ENCODE assay signal across 9 cellular contexts in the genomic region with DNA sequence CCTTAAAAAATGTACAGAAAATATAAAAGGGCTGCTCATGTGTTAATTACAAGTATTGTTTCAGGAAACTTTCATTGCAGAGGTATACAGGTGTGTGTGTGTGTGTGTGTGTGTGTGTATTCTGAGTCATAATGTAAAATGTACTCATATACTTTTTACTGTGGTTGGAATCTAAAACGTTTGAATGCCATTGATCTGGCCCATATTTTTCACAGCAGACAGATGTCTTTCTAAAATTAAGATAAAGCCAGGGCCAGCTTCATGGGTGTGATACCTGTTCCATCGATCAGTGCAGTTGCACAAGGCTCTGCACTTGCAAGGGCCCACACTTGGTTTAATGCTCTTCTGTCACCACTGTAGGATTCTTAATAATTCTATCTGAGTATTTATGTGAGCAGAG.
DNase-seq lines count a peak whose midpoint lies in the region; ATAC-seq, FAIRE-seq and TF ChIP-seq lines count a peak whose summit lies in the region.
"Had no signal": no experiment of that assay in that cellular context is flagged by ENCODE, and none has a peak within 500 bp of the region (broad histone marks: within the 10 kb centered on the region; RNA-seq: fewer than 3 reads in every experiment).

No MANE protein-coding gene starts in this region.

- H3K27me3 ChIP-seq in pancreas: no peaks in the 10 kb centered on the region

- H3K27ac Mint-ChIP-seq in activated T-helper 1 cell treated with anti-CD3 and anti-CD28 coated beads, Interleukin-12 subunit alpha, Interleukin-12 subunit beta, Interleukin-2, Interleukin-4 antibody, amounts not matched to agents 30 ng/mL and 10 ng/mL and 1 ng/mL, durations not matched to agents 14 hours and 24 hours and 36 hours: peak overlapping the region; percentile 81

- peaks cover 30% of the 10 kb centered on the region for H3K4me1 Mint-ChIP-seq in activated T-helper 1 cell treated with anti-CD3 and anti-CD28 coated beads, Interleukin-12 subunit alpha, Interleukin-12 subunit beta, Interleukin-2, Interleukin-4 antibody, amounts not matched to agents 30 ng/mL and 10 ng/mL and 1 ng/mL, durations not matched to agents 14 hours and 24 hours and 36 hours (ENCODE audit: low read depth)

- intact Hi-C loops in activated T-helper 1 cell treated with anti-CD3 and anti-CD28 coated beads, Interleukin-12 subunit alpha, Interleukin-12 subunit beta, Interleukin-2, Interleukin-4 antibody, amounts not matched to agents 30 ng/mL and 10 ng/mL and 1 ng/mL, durations not matched to agents 14 hours and 24 hours and 36 hours (cut with micrococcal nuclease): loop anchor here (1.0 to 5.0 kb wide), 6 partner anchors 19 to 62 kb away; no protein-coding TSS in a partner anchor
- intact Hi-C loops in pancreas (cut with DNase I): no loop called here

- H3K9me3 ChIP-seq in pancreas: no peaks in the 10 kb centered on the region

- TF ChIP-seq CTCF in pancreas (IDR thresholded peaks at IDR 0.05): no peak

- ATAC-seq in HG02885 (IDR thresholded peaks at IDR 0.05; ENCODE audit: poor library complexity, unreplicated experiment) (peak; percentile 38), GM18520 (IDR thresholded peaks at IDR 0.05; ENCODE audit: unreplicated experiment) (no peak), pancreas (no peak)

- no peaks in the 10 kb centered on the region for H3K36me3 ChIP-seq in pancreas

- peak; percentile 52 for DNase-seq in DMS53 (lab: John Stamatoyannopoulos, UW)
- no peak for DNase-seq in DMS53 treated with DMSO at 0.1 percent for 48 hours (lab: John Stamatoyannopoulos, UW; ENCODE audit: unreplicated experiment)
- no peak for DNase-seq in activated T-helper 1 cell treated with anti-CD3 and anti-CD28 coated beads, Interleukin-12 subunit alpha, Interleukin-12 subunit beta, Interleukin-2, Interleukin-4 antibody, amounts not matched to agents 30 ng/mL and 10 ng/mL and 1 ng/mL, durations not matched to agents 14 hours and 24 hours and 36 hours (ENCODE audit: low spot score)
- peak; percentile 12 for DNase-seq in renal cortical epithelial cell (ENCODE audit: low read depth)
- DNase-seq in NCI-H526 (lab: John Stamatoyannopoulos, UW): no peak
- DNase-seq in pancreas: no peak
- DNase-seq: 8988T had no signal

- no peak for FAIRE-seq in pancreas (lab: Jason Lieb, UNC)

- H3K27ac ChIP-seq in pancreas: no peak overlapping the region

- WGBS in pancreas, 2 donors: 33 to 42% methylated on average over 2 of the region's 2 CpGs

- peaks cover 2% of the 10 kb centered on the region for H3K36me3 Mint-ChIP-seq in activated T-helper 1 cell treated with anti-CD3 and anti-CD28 coated beads, Interleukin-12 subunit alpha, Interleukin-12 subunit beta, Interleukin-2, Interleukin-4 antibody, amounts not matched to agents 30 ng/mL and 10 ng/mL and 1 ng/mL, durations not matched to agents 14 hours and 24 hours and 36 hours (ENCODE audit: low read depth)

- peaks cover 2% of the 10 kb centered on the region for H3K27me3 Mint-ChIP-seq in activated T-helper 1 cell treated with anti-CD3 and anti-CD28 coated beads, Interleukin-12 subunit alpha, Interleukin-12 subunit beta, Interleukin-2, Interleukin-4 antibody, amounts not matched to agents 30 ng/mL and 10 ng/mL and 1 ng/mL, durations not matched to agents 14 hours and 24 hours and 36 hours (ENCODE audit: insufficient read depth)

- H3K4me1 ChIP-seq in pancreas: no peaks in the 10 kb centered on the region

- H3K4me3 ChIP-seq in pancreas: no peak overlapping the region

- H3K9me3 Mint-ChIP-seq in activated T-helper 1 cell treated with anti-CD3 and anti-CD28 coated beads, Interleukin-12 subunit alpha, Interleukin-12 subunit beta, Interleukin-2, Interleukin-4 antibody, amounts not matched to agents 30 ng/mL and 10 ng/mL and 1 ng/mL, durations not matched to agents 14 hours and 24 hours and 36 hours: peaks cover 9% of the 10 kb centered on the region

- peak overlapping the region; percentile 47 for H3K4me3 Mint-ChIP-seq in activated T-helper 1 cell treated with anti-CD3 and anti-CD28 coated beads, Interleukin-12 subunit alpha, Interleukin-12 subunit beta, Interleukin-2, Interleukin-4 antibody, amounts not matched to agents 30 ng/mL and 10 ng/mL and 1 ng/mL, durations not matched to agents 14 hours and 24 hours and 36 hours

Comparison
In these comparisons a context has a peak if more than half of its experiments do, and no peak if none do; other contexts are left out.
1. DNase-seq: peak in DMS53 (single experiment) and renal cortical epithelial cell (single experiment); none in DMS53 treated with DMSO at 0.1 percent for 48 hours (single experiment), activated T-helper 1 cell treated with anti-CD3 and anti-CD28 coated beads, Interleukin-12 subunit alpha, Interleukin-12 subunit beta, Interleukin-2, Interleukin-4 antibody, amounts not matched to agents 30 ng/mL and 10 ng/mL and 1 ng/mL, durations not matched to agents 14 hours and 24 hours and 36 hours (single experiment), NCI-H526 (0 of 2) and pancreas (0 of 6).